26 cellular contexts compared by ENCODE assay signal in genomic region chr17:9671559-9671958, GRCh38. TPM values are rescaled to one million over a fixed set of nuclear protein-coding genes. Genes with fewer than 3 reads are reported as not detected.
"Had no signal": no experiment of that assay in that cellular context is flagged by ENCODE, and none has a peak within 500 bp of the region (broad histone marks: within the 10 kb centered on the region; RNA-seq: fewer than 3 reads in every experiment).

No MANE protein-coding gene starts in this region.

- H3K27me3 ChIP-seq: adrenal gland, Peyer's patch, SJCRH30 had no signal

- H3K27ac Mint-ChIP-seq: activated CD8-positive, alpha-beta T cell treated with anti-CD3 and anti-CD28 coated beads for 36 hours; activated naive CD8-positive, alpha-beta T cell treated with anti-CD3 and anti-CD28 coated beads, Interleukin-2, amount 10 ng/mL, durations not matched to agents 7 days and 5 days; activated T-cell treated with anti-CD3 and anti-CD28 coated beads, Interleukin-2, amount 50 U/mL, for 72 hours; activated T-helper 2 cell treated with anti-CD3 and anti-CD28 coated beads, Interferon-gamma antibody, Interleukin-2, Interleukin-4, amounts not matched to agents 10 μg/mL and 5 μg/mL and 100 μg/mL, durations not matched to agents 14 hours and 24 hours and 36 hours had no signal

- H3K4me1 ChIP-seq: adrenal gland, SJCRH30 had no signal

- H3K4me2 ChIP-seq: SK-N-SH had no signal

- H3K36me3 ChIP-seq: adrenal gland, SJCRH30, WERI-Rb-1 had no signal

- H3K27ac ChIP-seq: adrenal gland, Peyer's patch, RWPE1, SJCRH30, WERI-Rb-1 had no signal

- H3K4me3 Mint-ChIP-seq: activated CD8-positive, alpha-beta T cell treated with anti-CD3 and anti-CD28 coated beads for 36 hours; activated naive CD8-positive, alpha-beta T cell treated with anti-CD3 and anti-CD28 coated beads, Interleukin-2, amount 10 ng/mL, durations not matched to agents 7 days and 5 days; activated T-cell treated with anti-CD3 and anti-CD28 coated beads, Interleukin-2, amount 50 U/mL, for 72 hours had no signal

- H3K36me3 Mint-ChIP-seq: activated naive CD8-positive, alpha-beta T cell treated with anti-CD3 and anti-CD28 coated beads, Interleukin-2, amount 10 ng/mL, durations not matched to agents 7 days and 5 days had no signal

- ATAC-seq: activated CD4-positive, CD25-positive, alpha-beta regulatory T cell treated with anti-CD3 and anti-CD28 coated beads, Interleukin-2, amount 50 U/mL, for 24 hours; activated CD8-positive, alpha-beta T cell treated with anti-CD3 and anti-CD28 coated beads for 36 hours; activated T-cell treated with anti-CD3 and anti-CD28 coated beads, Interleukin-2, amount 50 U/mL, for 72 hours had no signal

- H3K9me3 ChIP-seq: adrenal gland, Peyer's patch, SJCRH30, SK-N-SH had no signal

- DNase-seq: activated CD4-positive, alpha-beta T cell treated with anti-CD3 and anti-CD28 coated beads for 4 hours; activated CD8-positive, alpha-beta memory T cell treated with anti-CD3 and anti-CD28 coated beads, Interleukin-2, amount 50 U/mL, for 4 hours; activated CD8-positive, alpha-beta T cell treated with anti-CD3 and anti-CD28 coated beads for 36 hours; activated gamma-delta T cell treated with Interleukin-2 at 50 U/mL for 16 hours; activated naive CD4-positive, alpha-beta T cell treated with anti-CD3 and anti-CD28 coated beads, Interleukin-2, amount 50 U/mL, for 16 hours; activated naive CD8-positive, alpha-beta T cell treated with anti-CD3 and anti-CD28 coated beads, Interleukin-2, amount 10 ng/mL, durations not matched to agents 7 days and 5 days; activated T-cell treated with anti-CD3 and anti-CD28 coated beads, Interleukin-2, amount 50 U/mL, for 72 hours; adrenal gland; anterior cingulate cortex; MM.1S; NCI-H1105 treated with DMSO at 0.1 percent for 48 hours; NCI-H2171; NCI-H2227 treated with DMSO at 0.1 percent for 48 hours; NCI-H446 treated with DMSO at 0.1 percent for 48 hours; NCI-H524 treated with DMSO at 0.1 percent for 48 hours; NCI-H82; Peyer's patch; Right ventricle myocardium superior; SK-N-SH; T-helper 1 cell; WERI-Rb-1 had no signal

- H3K4me3 ChIP-seq: adrenal gland, Peyer's patch, SJCRH30 had no signal

- H3K9ac ChIP-seq: SK-N-SH had no signal

- H3K9me3 Mint-ChIP-seq: activated CD8-positive, alpha-beta T cell treated with anti-CD3 and anti-CD28 coated beads for 36 hours; activated naive CD8-positive, alpha-beta T cell treated with anti-CD3 and anti-CD28 coated beads, Interleukin-2, amount 10 ng/mL, durations not matched to agents 7 days and 5 days; activated T-cell treated with anti-CD3 and anti-CD28 coated beads, Interleukin-2, amount 50 U/mL, for 72 hours; activated T-helper 2 cell treated with anti-CD3 and anti-CD28 coated beads, Interferon-gamma antibody, Interleukin-2, Interleukin-4, amounts not matched to agents 10 μg/mL and 5 μg/mL and 100 μg/mL, durations not matched to agents 14 hours and 24 hours and 36 hours had no signal

RNA-seq across cellular contexts. Expression of gene USP43, which starts 26.2 kb away (rescaled TPM):
- total RNA-seq: cardiac septum, Right ventricle myocardium superior had no signal
